In genomic region chr21:32484706-32485380, GRCh38 we compare ENCODE assay signal across 15 cellular contexts.
DNase-seq lines count a peak whose midpoint lies in the region; ATAC-seq and TF ChIP-seq lines count a peak whose summit lies in the region.
"Had no signal": no experiment of that assay in that cellular context is flagged by ENCODE, and none has a peak within 500 bp of the region (broad histone marks: within the 10 kb centered on the region; RNA-seq: fewer than 3 reads in every experiment).

No MANE protein-coding gene starts in this region.

- peak overlapping the region in 1 of 2 donors; percentile 46 for H3K9ac ChIP-seq in colonic mucosa (ENCODE audit: low read depth in 2 of 2, low read length in 2 of 2)
- H3K9ac ChIP-seq: KMS-11 had no signal

- no peaks in the 10 kb centered on the region for H3K9me3 ChIP-seq in colonic mucosa
- H3K9me3 ChIP-seq: ovary, vagina had no signal

- H3K36me3 ChIP-seq in colonic mucosa: no peaks in the 10 kb centered on the region
- H3K36me3 ChIP-seq: ovary had no signal

- H3K4me1 ChIP-seq in colonic mucosa: peaks cover 4% of the 10 kb centered on the region

- ATAC-seq in left lobe of liver (peak; percentile 39), sciatic nerve (peak; percentile 80), omental fat pad (ENCODE audit: low FRiP score) (no peak)

- no peak overlapping the region for H3K4me3 ChIP-seq in colonic mucosa
- H3K4me3 ChIP-seq: ovary, vagina had no signal

- no peak for TF ChIP-seq CTCF in colonic mucosa (IDR thresholded peaks at IDR 0.05)
- no peak for TF ChIP-seq CTCF in omental fat pad (IDR thresholded peaks at IDR 0.05)

- no peaks in the 10 kb centered on the region for H3K27me3 ChIP-seq in colonic mucosa
- H3K27me3 ChIP-seq: ovary, vagina had no signal

- intact Hi-C loops in colonic mucosa (cut with DNase I): no loop called here
- intact Hi-C loops in sciatic nerve (cut with DNase I): no loop called here

- DNase-seq in OCI-M1 (lab: John Stamatoyannopoulos, UW) (peak; percentile 20), colonic mucosa (peak; percentile 70), left lobe of liver (ENCODE audit: low spot score) (no peak), sciatic nerve (ENCODE audit: low spot score) (peak; percentile 75), DMS 273 treated with DMSO at 0.1 percent for 48 hours (lab: John Stamatoyannopoulos, UW) (no peak), omental fat pad (ENCODE audit: low spot score) (no peak), KG1 (lab: John Stamatoyannopoulos, UW) (no peak), NCI-H446 treated with DMSO at 0.1 percent for 48 hours (lab: John Stamatoyannopoulos, UW) (no peak)
- DNase-seq: activated CD4-positive, alpha-beta memory T cell treated with anti-CD3 and anti-CD28 coated beads, Interleukin-2, amount 10 ng/mL, durations not matched to agents 7 days and 5 days; activated gamma-delta T cell; NCI-H187; RPMI8226 had no signal

- peak overlapping the region; percentile 57 for H3K27ac ChIP-seq in colonic mucosa
- H3K27ac ChIP-seq: KMS-11, ovary, vagina had no signal

Comparison
In these comparisons a context has a peak if more than half of its experiments do, and no peak if none do; other contexts are left out.
1. DNase-seq: peak in OCI-M1 (single experiment), colonic mucosa (single experiment) and sciatic nerve (single experiment); none in left lobe of liver (single experiment), DMS 273 treated with DMSO at 0.1 percent for 48 hours (single experiment), omental fat pad (single experiment), KG1 (single experiment) and NCI-H446 treated with DMSO at 0.1 percent for 48 hours (single experiment).